1 cellular context compared by ENCODE assay signal in genomic region chr11:33761471-33761870, GRCh38.
TF ChIP-seq lines count a peak whose summit lies in the region.

No MANE protein-coding gene starts in this region.

TF ChIP-seq in GM23338, 12 proteins besides CTCF, POLR2A, EP300 and RAD21 (continued from another document):
- TF ChIP-seq REST (IDR thresholded peaks at IDR 0.05; ENCODE audit: unreplicated experiment) = no peak
- TF ChIP-seq EZH2phosphoT487 (IDR thresholded peaks at IDR 0.05; ENCODE audit: unreplicated experiment) = no peak
- no peak for TF ChIP-seq ETS1 (IDR thresholded peaks at IDR 0.05)
- TF ChIP-seq ZNF462 (CRISPR knock-in tag; IDR thresholded peaks at IDR 0.05) = no peak
- no peak for TF ChIP-seq NANOG (IDR thresholded peaks at IDR 0.05; ENCODE audit: borderline replicate concordance)
TF ChIP-seq in GM23338: peak in this region for 0.
